14 cellular contexts compared by ENCODE assay signal in genomic region chr15:65836665-65837064, GRCh38. TPM values are rescaled to one million over a fixed set of nuclear protein-coding genes. Genes with fewer than 3 reads are reported as not detected.
A peak's percentile ranks its signal among the peaks of the same experiment; 100 is the strongest.
DNase-seq lines count a peak whose midpoint lies in the region; ATAC-seq, FAIRE-seq and TF ChIP-seq lines count a peak whose summit lies in the region.
"Had no signal": no experiment of that assay in that cellular context is flagged by ENCODE, and none has a peak within 500 bp of the region (broad histone marks: within the 10 kb centered on the region; RNA-seq: fewer than 3 reads in every experiment).

No MANE protein-coding gene starts in this region.

- H3K4me1 ChIP-seq in mammary epithelial cell (ENCODE audit: insufficient read depth, low read length) (peaks cover 11% of the 10 kb centered on the region), endodermal cell (ENCODE audit: control insufficient read depth, insufficient read depth, low read length) (peaks cover 11% of the 10 kb centered on the region), upper lobe of right lung (peaks cover 37% of the 10 kb centered on the region), pancreas (peaks cover 15 to 31% (median 22%) of the 10 kb centered on the region in 3 donors)

- H3K9ac ChIP-seq in mammary epithelial cell (ENCODE audit: insufficient read depth, low read length): no peak overlapping the region
- no peak overlapping the region for H3K9ac ChIP-seq in endodermal cell (ENCODE audit: extremely low read depth, low read length, poor library complexity, severe bottlenecking)

- no peak overlapping the region for H3K4me3 ChIP-seq in mammary epithelial cell (replicated peaks in 1 of 3; ENCODE audit: insufficient read depth in 1 of 3, low read depth in 2 of 3, low read length in 3 of 3)
- no peak overlapping the region for H3K4me3 ChIP-seq in NB4 (ENCODE audit: low read depth, low read length)
- no peak overlapping the region for H3K4me3 ChIP-seq in endodermal cell (ENCODE audit: low read length)
- H3K4me3 ChIP-seq in upper lobe of right lung: no peak overlapping the region
- H3K4me3 ChIP-seq in pancreas: no peak overlapping the region
- H3K4me3 ChIP-seq: cardiac muscle cell, esophagus muscularis mucosa had no signal

- H3K4me1 Mint-ChIP-seq in MCF 10A (ENCODE audit: insufficient read depth, unreplicated experiment): peaks cover 22% of the 10 kb centered on the region
- peaks cover 42% of the 10 kb centered on the region for H3K4me1 Mint-ChIP-seq in endodermal cell

- dilution Hi-C loops in mammary epithelial cell (cut with HindIII; ENCODE audit: low sequenced_read_pairs): loop anchor here (5.0 kb wide), 1 partner anchor 49 kb away; no protein-coding TSS in a partner anchor

- H3K9me3 Mint-ChIP-seq in MCF 10A (ENCODE audit: unreplicated experiment) (no peaks in the 10 kb centered on the region), endodermal cell (no peaks in the 10 kb centered on the region)

- CTCF ChIA-PET in MCF 10A (lab: Yijun Ruan, JAX) (interaction anchor here (0.6 to 5.2 kb wide), 6 partner anchors 20 to 328 kb away, joined by 3 to 24 read pairs (median 3); no protein-coding TSS in a partner anchor), mammary epithelial cell (lab: Charles Lee; ENCODE audit: low non-redundant PET) (interaction anchor here (0.6 kb wide), 1 partner anchor 198 kb away, joined by 4 read pairs; no protein-coding TSS in a partner anchor)

- H3K27me3 ChIP-seq in mammary epithelial cell (ENCODE audit: insufficient read depth, low read length): no peaks in the 10 kb centered on the region
- H3K27me3 ChIP-seq in endodermal cell (ENCODE audit: control insufficient read depth, insufficient read depth, low read length, poor library complexity, severe bottlenecking): no peaks in the 10 kb centered on the region
- H3K27me3 ChIP-seq in upper lobe of right lung: no peaks in the 10 kb centered on the region
- no peaks in the 10 kb centered on the region for H3K27me3 ChIP-seq in pancreas
- H3K27me3 ChIP-seq: cardiac muscle cell, esophagus muscularis mucosa had no signal

- no peak for ATAC-seq in upper lobe of right lung
- no peak for ATAC-seq in pancreas
- ATAC-seq: activated CD4-positive, CD25-positive, alpha-beta regulatory T cell treated with anti-CD3 and anti-CD28 coated beads, Interleukin-2, amount 50 U/mL, for 24 hours had no signal

- intact Hi-C loops in MCF 10A (cut with micrococcal nuclease) (no loop called here), mammary epithelial cell (cut with micrococcal nuclease) (no loop called here), upper lobe of right lung (cut with DNase I) (no loop called here), pancreas (cut with DNase I) (no loop called here)

- H3K36me3 ChIP-seq in mammary epithelial cell (ENCODE audit: insufficient read depth, low read length) (no peaks in the 10 kb centered on the region), endodermal cell (ENCODE audit: control insufficient read depth, insufficient read depth, low read length) (no peaks in the 10 kb centered on the region), upper lobe of right lung (no peaks in the 10 kb centered on the region), pancreas (no peaks in the 10 kb centered on the region)
- H3K36me3 ChIP-seq: cardiac muscle cell, esophagus muscularis mucosa had no signal

- no peak for FAIRE-seq in pancreas (lab: Jason Lieb, UNC)

- no peak overlapping the region for H3K27ac ChIP-seq in mammary epithelial cell (ENCODE audit: insufficient read depth, low read depth, low read length)
- H3K27ac ChIP-seq in endodermal cell (ENCODE audit: low read depth, low read length): no peak overlapping the region
- H3K27ac ChIP-seq in upper lobe of right lung: no peak overlapping the region
- H3K27ac ChIP-seq in pancreas: no peak overlapping the region

- no peak for TF ChIP-seq POLR2A in NB4 (IDR thresholded peaks at IDR 0.05; ENCODE audit: extremely low read depth, insufficient read length)

- no peaks in the 10 kb centered on the region for H3K27me3 Mint-ChIP-seq in MCF 10A (ENCODE audit: insufficient read depth, unreplicated experiment)
- no peaks in the 10 kb centered on the region for H3K27me3 Mint-ChIP-seq in endodermal cell (ENCODE audit: insufficient read depth)

- BruUV-seq in MCF 10A (replicated peaks; lab: Mats Ljungman, UMichigan) (no TSS peak), mammary epithelial cell (replicated peaks; lab: Mats Ljungman, UMichigan) (no TSS peak)

- no peak for DNase-seq in MCF 10A (ENCODE audit: unreplicated experiment)
- no peak for DNase-seq in mammary epithelial cell
- DNase-seq in NB4 (ENCODE audit: low read depth): no peak
- peak; percentile 85 for DNase-seq in endodermal cell
- DNase-seq in upper lobe of right lung: no peak
- DNase-seq in pancreas: no peak
- no peak for DNase-seq in retina
- DNase-seq in dedifferentiated amniotic fluid mesenchymal stem cell (ENCODE audit: extremely low spot score): no peak
- DNase-seq: GDM1, NCI-H2227 treated with DMSO at 0.1 percent for 48 hours, trophoblast cell had no signal

- in situ Hi-C loops in mammary epithelial cell (cut with MboI; ENCODE audit: low sequenced_read_pairs in 2 of 2): no loop called here

- H3K36me3 Mint-ChIP-seq in MCF 10A (ENCODE audit: insufficient read depth, unreplicated experiment): no peaks in the 10 kb centered on the region
- H3K36me3 Mint-ChIP-seq in endodermal cell (ENCODE audit: low read depth): no peaks in the 10 kb centered on the region

- no peaks in the 10 kb centered on the region for H3K79me2 ChIP-seq in mammary epithelial cell (ENCODE audit: insufficient read depth, low read length)

- no peak overlapping the region for H3K4me2 ChIP-seq in mammary epithelial cell (ENCODE audit: insufficient read depth, low read depth, low read length)

- WGBS in mammary epithelial cell (ENCODE audit: low coverage, missing lambda C conversion rate): 81% methylated on average over 4 of the region's 4 CpGs
- WGBS in endodermal cell (ENCODE audit: insufficient coverage in 1 of 2, insufficient read length in 1 of 2), 2 experiments: 77 to 78% methylated on average over 2 to 3 of the region's 4 CpGs
- WGBS in pancreas, 2 donors: 83 to 86% methylated on average over 4 of the region's 4 CpGs

- H3K9me3 ChIP-seq in mammary epithelial cell (replicated peaks; ENCODE audit: insufficient read depth, low read length) (no peaks in the 10 kb centered on the region), endodermal cell (ENCODE audit: control insufficient read depth, low read length) (no peaks in the 10 kb centered on the region), upper lobe of right lung (no peaks in the 10 kb centered on the region), pancreas (no peaks in the 10 kb centered on the region)
- H3K9me3 ChIP-seq: esophagus muscularis mucosa had no signal

- H3K4me3 Mint-ChIP-seq in MCF 10A (ENCODE audit: unreplicated experiment) (no peak overlapping the region), endodermal cell (no peak overlapping the region)

- no peaks in the 10 kb centered on the region for H4K20me1 ChIP-seq in mammary epithelial cell (ENCODE audit: insufficient read depth, low read length)

- H3K27ac Mint-ChIP-seq in MCF 10A (ENCODE audit: low read depth, unreplicated experiment): no peak overlapping the region
- H3K27ac Mint-ChIP-seq in endodermal cell: no peak overlapping the region

- TF ChIP-seq CTCF in MCF 10A (IDR thresholded peaks at IDR 0.05; ENCODE audit: unreplicated experiment) (peak; percentile 19), mammary epithelial cell (conservative IDR thresholded peaks at IDR 0.05 in 1 of 2, IDR thresholded peaks at IDR 0.05 in 1 of 2; ENCODE audit: extremely low read depth in 1 of 2, insufficient read depth in 1 of 2, low read depth in 1 of 2, low read length in 2 of 2) (peak in 1 of 2 donors; percentile 33), NB4 (IDR thresholded peaks at IDR 0.05; ENCODE audit: low read depth, low read length) (peak; percentile 40), endodermal cell (conservative IDR thresholded peaks at IDR 0.05) (peak; percentile 74), upper lobe of right lung (IDR thresholded peaks at IDR 0.05) (peak; percentile 12), pancreas (IDR thresholded peaks at IDR 0.05) (no peak)

- POLR2A ChIA-PET in MCF 10A (lab: Yijun Ruan, JAX): no interaction called here

- no peak overlapping the region for H2AFZ ChIP-seq in mammary epithelial cell (ENCODE audit: low read depth, low read length)

RNA-seq across cellular contexts. Expression of gene RAB11A, which starts 32.6 kb away (rescaled TPM):
- total RNA-seq in MCF 10A (2022) (139 and 164 TPM in 2 replicates), mammary epithelial cell (100 to 1,000 TPM; 215 to 220 TPM), endodermal cell (100 to 1,000 TPM; 233 to 295 TPM), upper lobe of right lung (221 TPM), pancreas (10 to 100 TPM; 46.3 to 98.4 (median 62.0) TPM)
- polyA plus RNA-seq in mammary epithelial cell (498 TPM), pancreas (10 to 100 TPM; 19.8 to 92.0 TPM)
- 220 TPM for polyA minus RNA-seq in mammary epithelial cell
- polyA plus RNA-seq in endodermal cell (2013, experiment 1 of 2): 249 TPM
- 228 TPM for polyA plus RNA-seq in endodermal cell (2013, experiment 2 of 2)

RNA-seq across cellular contexts. Expression of gene DENND4A, which starts 44.6 kb away (rescaled TPM):
- total RNA-seq in MCF 10A (2022) (16.9 and 18.1 TPM in 2 replicates), mammary epithelial cell (10 to 100 TPM; 16.8 to 21.7 TPM), endodermal cell (1 to 10 TPM; 7.3 to 9.8 TPM), upper lobe of right lung (32.5 TPM), pancreas (10 to 100 TPM; 21.4 to 34.5 (median 28.2) TPM)
- polyA plus RNA-seq in mammary epithelial cell (6.1 TPM), pancreas (10 to 100 TPM in 1 of 2 donors, 1 to 10 TPM in 1; 8.6 to 10.8 TPM)
- polyA minus RNA-seq in mammary epithelial cell: 24.7 TPM
- 8.3 TPM for polyA plus RNA-seq in endodermal cell (2013, experiment 1 of 2)
- polyA plus RNA-seq in endodermal cell (2013, experiment 2 of 2): 7.9 TPM

Comparison
In these comparisons a context has a peak if more than half of its experiments do, and no peak if none do; other contexts are left out.
1. CTCF ChIP-seq: peak in MCF 10A (single experiment), NB4 (single experiment), endodermal cell (single experiment) and upper lobe of right lung (single experiment); none in pancreas (0 of 4).